1 cellular context compared by ENCODE assay signal in genomic region chr20:36744764-36745191, GRCh38.
TF ChIP-seq lines count a peak whose summit lies in the region.

No MANE protein-coding gene starts in this region.

TF ChIP-seq in IMR-90, 13 proteins besides CTCF, POLR2A, EP300 and RAD21 (continued from another document):
- TF ChIP-seq MXI1 (IDR thresholded peaks at IDR 0.05; ENCODE audit: borderline replicate concordance, low read depth, low read length) = no peak
- no peak for TF ChIP-seq RCOR1 (IDR thresholded peaks at IDR 0.05; ENCODE audit: insufficient replicate concordance, low read length)
- TF ChIP-seq CHD1 (IDR thresholded peaks at IDR 0.05; ENCODE audit: low read depth, low read length) = no peak
- TF ChIP-seq BHLHE40 (IDR thresholded peaks at IDR 0.05; ENCODE audit: low read depth, low read length) = no peak
- TF ChIP-seq ELK1 (IDR thresholded peaks at IDR 0.05; ENCODE audit: borderline replicate concordance, low read depth, low read length) = no peak
- TF ChIP-seq MAZ (IDR thresholded peaks at IDR 0.05; ENCODE audit: borderline replicate concordance, low read depth, low read length) = no peak
